ENCODE assay signal across 1 cellular context in the genomic region with DNA sequence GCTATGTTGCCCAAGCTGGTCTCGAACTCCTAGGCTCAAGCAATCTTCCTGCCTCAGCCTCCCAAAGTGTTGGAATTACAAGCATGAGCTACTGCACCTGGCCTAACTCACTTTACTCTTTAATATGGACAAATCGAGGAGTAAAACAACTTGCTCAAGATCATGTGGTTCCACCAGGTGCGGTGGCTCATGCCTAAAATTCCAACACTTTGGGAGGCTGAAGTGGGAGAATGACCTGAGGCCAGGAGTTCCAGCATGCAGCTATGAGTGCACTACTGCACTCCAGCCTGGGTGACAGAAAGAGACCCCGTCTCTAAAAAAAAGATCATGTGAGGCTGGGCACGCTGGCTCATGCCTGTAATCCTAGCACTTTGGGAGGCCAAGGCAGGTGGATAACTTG.
TF ChIP-seq lines count a peak whose summit lies in the region.

No MANE protein-coding gene starts in this region.

TF ChIP-seq in WTC11, 78 proteins besides CTCF, POLR2A, EP300 and RAD21 (continued from another document):
- TF ChIP-seq, protein P1, sequence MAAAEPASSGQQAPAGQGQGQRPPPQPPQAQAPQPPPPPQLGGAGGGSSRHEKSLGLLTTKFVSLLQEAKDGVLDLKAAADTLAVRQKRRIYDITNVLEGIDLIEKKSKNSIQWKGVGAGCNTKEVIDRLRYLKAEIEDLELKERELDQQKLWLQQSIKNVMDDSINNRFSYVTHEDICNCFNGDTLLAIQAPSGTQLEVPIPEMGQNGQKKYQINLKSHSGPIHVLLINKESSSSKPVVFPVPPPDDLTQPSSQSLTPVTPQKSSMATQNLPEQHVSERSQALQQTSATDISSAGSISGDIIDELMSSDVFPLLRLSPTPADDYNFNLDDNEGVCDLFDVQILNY (CRISPR knock-in tag; IDR thresholded peaks at IDR 0.05): no peak
- TF ChIP-seq ZNF416 (CRISPR knock-in tag; IDR thresholded peaks at IDR 0.05) (no peak), ETV6 (CRISPR knock-in tag; IDR thresholded peaks at IDR 0.05) (no peak), ARID4B (CRISPR knock-in tag; IDR thresholded peaks at IDR 0.05; ENCODE audit: borderline replicate concordance) (no peak)
TF ChIP-seq in WTC11: peak in this region for 0.
